18 cellular contexts compared by ENCODE assay signal in the genomic region with DNA sequence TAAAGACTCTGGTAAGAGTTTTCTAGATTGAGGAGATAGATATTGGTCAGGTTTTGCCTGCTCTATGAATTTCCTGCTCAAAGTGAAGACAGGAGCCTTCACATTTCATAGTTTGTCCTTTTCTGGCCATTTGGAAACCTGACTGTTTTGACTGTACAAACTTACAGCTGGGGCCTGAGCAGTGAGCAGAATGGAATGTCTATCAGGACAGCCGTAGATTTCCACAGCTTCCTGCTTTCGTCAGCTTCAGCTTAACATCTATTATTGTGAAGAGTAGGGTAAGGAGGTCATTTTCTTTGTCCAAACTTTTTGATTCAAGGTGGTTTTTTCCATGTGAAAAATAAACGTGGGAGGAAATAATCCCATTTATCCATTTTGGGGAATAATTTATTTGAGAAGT.
"Had no signal": no experiment of that assay in that cellular context is flagged by ENCODE, and none has a peak within 500 bp of the region (broad histone marks: within the 10 kb centered on the region; RNA-seq: fewer than 3 reads in every experiment).

No MANE protein-coding gene starts in this region.

- H3K36me3 ChIP-seq: breast epithelium, prostate gland, sigmoid colon had no signal

- H3K27ac ChIP-seq: breast epithelium, foreskin keratinocyte, prostate gland, sigmoid colon had no signal

- H3K4me3 ChIP-seq: breast epithelium, prostate gland, sigmoid colon had no signal

- H3K4me1 ChIP-seq: breast epithelium, prostate gland had no signal

- DNase-seq: activated B cell treated with CpG ODN at 0.5 μM for 24 hours; activated CD4-positive, alpha-beta T cell treated with anti-CD3 and anti-CD28 coated beads, Interleukin-2, amount 10 ng/mL, durations not matched to agents 24 days and 14 days; activated CD8-positive, alpha-beta memory T cell treated with anti-CD3 and anti-CD28 coated beads, Interleukin-2, amount 50 U/mL, for 4 hours; activated CD8-positive, alpha-beta T cell treated with anti-CD3 and anti-CD28 coated beads, Interleukin-2, amount 10 ng/mL, durations not matched to agents 7 days and 5 days; activated effector memory CD4-positive, alpha-beta T cell treated with anti-CD3 and anti-CD28 coated beads, Interleukin-2, amount 50 U/mL, for 16 hours; activated T-cell treated with anti-CD3 and anti-CD28 coated beads, Interleukin-2, amount 50 U/mL, for 48 hours; amygdala; foreskin keratinocyte; kidney glomerular epithelial cell; sigmoid colon; stimulated activated CD4-positive, alpha-beta T cell treated with anti-CD3 and anti-CD28 coated beads, Interleukin-12 subunit alpha, Interleukin-12 subunit beta, amount 100 ng/mL, for 4 hours; stimulated activated CD4-positive, alpha-beta T cell treated with anti-CD3 and anti-CD28 coated beads, Interleukin-2, amount 100 ng/mL, for 24 hours; T-helper 17 cell had no signal

- ATAC-seq: activated CD8-positive, alpha-beta T cell treated with anti-CD3 and anti-CD28 coated beads, Interleukin-2, amount 10 ng/mL, durations not matched to agents 7 days and 5 days; activated naive CD4-positive, alpha-beta T cell treated with anti-CD3 and anti-CD28 coated beads, Interleukin-2, amount 50 U/mL, for 72 hours; esophagus mucosa; foreskin keratinocyte; stimulated activated memory B cell treated with anti-CD40 and anti-IgM and Interleukin-4, amounts not matched to agents 10 μg/mL and 1 μg/mL and 100 μg/mL, for 72 hours; T-helper 17 cell had no signal

- H3K9me3 ChIP-seq: breast epithelium, prostate gland, sigmoid colon had no signal

- H3K27me3 ChIP-seq: foreskin keratinocyte, sigmoid colon had no signal
